ENCODE assay signal across 10 cellular contexts in genomic region chr17:42363767-42364585, GRCh38. TPM values are rescaled to one million over a fixed set of nuclear protein-coding genes. Genes with fewer than 3 reads are reported as not detected.
A peak's percentile ranks its signal among the peaks of the same experiment; 100 is the strongest.
DNase-seq lines count a peak whose midpoint lies in the region; ATAC-seq and TF ChIP-seq lines count a peak whose summit lies in the region.
"Had no signal": no experiment of that assay in that cellular context is flagged by ENCODE, and none has a peak within 500 bp of the region (broad histone marks: within the 10 kb centered on the region; RNA-seq: fewer than 3 reads in every experiment).

No MANE protein-coding gene starts in this region.

- no peak overlapping the region for H3K9ac ChIP-seq in skeletal muscle tissue (ENCODE audit: low read depth in 1 of 3, low read length in 3 of 3)

- peak overlapping the region; percentile 52 for H3K27ac ChIP-seq in skeletal muscle tissue (ENCODE audit: low read depth, low read length)

- CTCF ChIA-PET in activated CD8-positive, alpha-beta memory T cell treated with anti-CD3 and anti-CD28 coated beads, Interleukin-2, amount 10 ng/mL, durations not matched to agents 7 days and 5 days (lab: Charles Lee) = no interaction called here
- CTCF ChIA-PET in activated CD8-positive, alpha-beta T cell treated with anti-CD3 and anti-CD28 coated beads, Interleukin-2, amount 10 ng/mL, durations not matched to agents 7 days and 5 days (lab: Charles Lee) = interaction anchor here (2.1 kb wide), 1 partner anchor 42 kb away, joined by 8 read pairs; no protein-coding TSS in a partner anchor

- no peak overlapping the region for H3K4me3 Mint-ChIP-seq in activated CD8-positive, alpha-beta memory T cell treated with anti-CD3 and anti-CD28 coated beads, Interleukin-2, amount 10 ng/mL, durations not matched to agents 7 days and 5 days
- no peak overlapping the region for H3K4me3 Mint-ChIP-seq in activated CD8-positive, alpha-beta T cell treated with anti-CD3 and anti-CD28 coated beads, Interleukin-2, amount 10 ng/mL, durations not matched to agents 7 days and 5 days

- H3K4me3 ChIP-seq in fibroblast of mammary gland (ENCODE audit: control insufficient read depth, low read depth, low read length) (no peak overlapping the region), skeletal muscle tissue (ENCODE audit: low read length in 3 of 3) (no peak overlapping the region)

- H3K4me1 ChIP-seq in skeletal muscle tissue (ENCODE audit: control insufficient read depth in 3 of 3, insufficient read depth in 3 of 3, low read length in 3 of 3) = peaks cover 45 to 56% (median 47%) of the 10 kb centered on the region in 3 donors

- H3K27ac Mint-ChIP-seq in activated CD8-positive, alpha-beta memory T cell treated with anti-CD3 and anti-CD28 coated beads, Interleukin-2, amount 10 ng/mL, durations not matched to agents 7 days and 5 days = peak overlapping the region; percentile 39
- peak overlapping the region; percentile 31 for H3K27ac Mint-ChIP-seq in activated CD8-positive, alpha-beta T cell treated with anti-CD3 and anti-CD28 coated beads, Interleukin-2, amount 10 ng/mL, durations not matched to agents 7 days and 5 days

- ATAC-seq in activated CD8-positive, alpha-beta memory T cell treated with anti-CD3 and anti-CD28 coated beads, Interleukin-2, amount 10 ng/mL, durations not matched to agents 7 days and 5 days = peak; percentile 38
- ATAC-seq in activated CD8-positive, alpha-beta T cell treated with anti-CD3 and anti-CD28 coated beads, Interleukin-2, amount 10 ng/mL, durations not matched to agents 7 days and 5 days = no peak
- ATAC-seq in HG02642 (IDR thresholded peaks at IDR 0.05; ENCODE audit: poor library complexity, unreplicated experiment) = no peak

- H3K27me3 Mint-ChIP-seq in activated CD8-positive, alpha-beta memory T cell treated with anti-CD3 and anti-CD28 coated beads, Interleukin-2, amount 10 ng/mL, durations not matched to agents 7 days and 5 days = no peaks in the 10 kb centered on the region
- no peaks in the 10 kb centered on the region for H3K27me3 Mint-ChIP-seq in activated CD8-positive, alpha-beta T cell treated with anti-CD3 and anti-CD28 coated beads, Interleukin-2, amount 10 ng/mL, durations not matched to agents 7 days and 5 days (ENCODE audit: low read depth)

- no peak for TF ChIP-seq CTCF in fibroblast of mammary gland (conservative IDR thresholded peaks at IDR 0.05; ENCODE audit: control insufficient read depth, insufficient read depth, low read depth, low read length)

- H3K4me1 Mint-ChIP-seq in activated CD8-positive, alpha-beta memory T cell treated with anti-CD3 and anti-CD28 coated beads, Interleukin-2, amount 10 ng/mL, durations not matched to agents 7 days and 5 days = peaks cover 75% of the 10 kb centered on the region
- peaks cover 71% of the 10 kb centered on the region for H3K4me1 Mint-ChIP-seq in activated CD8-positive, alpha-beta T cell treated with anti-CD3 and anti-CD28 coated beads, Interleukin-2, amount 10 ng/mL, durations not matched to agents 7 days and 5 days (ENCODE audit: low read depth)

- H3K36me3 Mint-ChIP-seq in activated CD8-positive, alpha-beta memory T cell treated with anti-CD3 and anti-CD28 coated beads, Interleukin-2, amount 10 ng/mL, durations not matched to agents 7 days and 5 days = peaks cover 30% of the 10 kb centered on the region
- peaks cover 32% of the 10 kb centered on the region for H3K36me3 Mint-ChIP-seq in activated CD8-positive, alpha-beta T cell treated with anti-CD3 and anti-CD28 coated beads, Interleukin-2, amount 10 ng/mL, durations not matched to agents 7 days and 5 days (ENCODE audit: low read depth)

- H3K9me3 ChIP-seq in skeletal muscle tissue (ENCODE audit: control insufficient read depth in 3 of 3, low read length in 3 of 3) = no peaks in the 10 kb centered on the region

- DNase-seq in activated CD8-positive, alpha-beta memory T cell treated with anti-CD3 and anti-CD28 coated beads, Interleukin-2, amount 10 ng/mL, durations not matched to agents 7 days and 5 days = no peak
- DNase-seq in activated CD8-positive, alpha-beta memory T cell treated with anti-CD3 and anti-CD28 coated beads for 24 hours = no peak
- DNase-seq in activated CD8-positive, alpha-beta T cell treated with anti-CD3 and anti-CD28 coated beads, Interleukin-2, amount 10 ng/mL, durations not matched to agents 7 days and 5 days = no peak
- DNase-seq in fibroblast of mammary gland (ENCODE audit: low read depth) (peak; percentile 57), NCI-H146 (lab: John Stamatoyannopoulos, UW) (no peak), activated gamma-delta T cell treated with Interleukin-2 at 50 U/mL for 16 hours (no peak)
- DNase-seq: foreskin melanocyte, NCI-H2171 had no signal

- H3K27me3 ChIP-seq in skeletal muscle tissue (ENCODE audit: control insufficient read depth in 3 of 3, insufficient read depth in 3 of 3, low read length in 3 of 3) = no peaks in the 10 kb centered on the region

- H3K9me3 Mint-ChIP-seq in activated CD8-positive, alpha-beta memory T cell treated with anti-CD3 and anti-CD28 coated beads, Interleukin-2, amount 10 ng/mL, durations not matched to agents 7 days and 5 days (ENCODE audit: low read depth) = no peaks in the 10 kb centered on the region
- H3K9me3 Mint-ChIP-seq in activated CD8-positive, alpha-beta T cell treated with anti-CD3 and anti-CD28 coated beads, Interleukin-2, amount 10 ng/mL, durations not matched to agents 7 days and 5 days (ENCODE audit: insufficient read depth) = no peaks in the 10 kb centered on the region

- H3K36me3 ChIP-seq in skeletal muscle tissue (ENCODE audit: control insufficient read depth in 3 of 3, insufficient read depth in 3 of 3, low read length in 3 of 3) = peaks cover 0 to 2% (median 0%) of the 10 kb centered on the region in 3 donors

- POLR2A ChIA-PET in activated CD8-positive, alpha-beta T cell treated with anti-CD3 and anti-CD28 coated beads, Interleukin-2, amount 10 ng/mL, durations not matched to agents 7 days and 5 days (lab: Charles Lee) = no interaction called here

RNA-seq across cellular contexts. Expression of gene STAT3, which starts 24.3 kb away (rescaled TPM):
- 10 to 100 TPM; 90.5 to 97.6 TPM for total RNA-seq in activated CD8-positive, alpha-beta memory T cell treated with anti-CD3 and anti-CD28 coated beads, Interleukin-2, amount 10 ng/mL, durations not matched to agents 7 days and 5 days
- 100 to 1,000 TPM in 1 of 2 experiments, 10 to 100 TPM in 1; 94.7 to 101 TPM for total RNA-seq in activated CD8-positive, alpha-beta T cell treated with anti-CD3 and anti-CD28 coated beads, Interleukin-2, amount 10 ng/mL, durations not matched to agents 7 days and 5 days
- 44.9 TPM for total RNA-seq in skeletal muscle tissue

RNA-seq across cellular contexts. Expression of gene CAVIN1, which starts 59.1 kb away (rescaled TPM):
- total RNA-seq in activated CD8-positive, alpha-beta memory T cell treated with anti-CD3 and anti-CD28 coated beads, Interleukin-2, amount 10 ng/mL, durations not matched to agents 7 days and 5 days = 1 to 10 TPM in 1 of 2 experiments, under 1 TPM in 1; 0.66 to 1.3 TPM
- 1 to 10 TPM; 1.7 to 2.0 TPM for total RNA-seq in activated CD8-positive, alpha-beta T cell treated with anti-CD3 and anti-CD28 coated beads, Interleukin-2, amount 10 ng/mL, durations not matched to agents 7 days and 5 days
- 238 TPM for total RNA-seq in skeletal muscle tissue

Comparison
In these comparisons a context has a peak if more than half of its experiments do, and no peak if none do; other contexts are left out.
1. RNA of gene CAVIN1, which starts 59.1 kb away (total RNA-seq): 238 TPM in skeletal muscle tissue (single experiment); 1.7 to 2.0 TPM in activated CD8-positive, alpha-beta T cell treated with anti-CD3 and anti-CD28 coated beads, Interleukin-2, amount 10 ng/mL, durations not matched to agents 7 days and 5 days and 0.66 to 1.3 TPM in activated CD8-positive, alpha-beta memory T cell treated with anti-CD3 and anti-CD28 coated beads, Interleukin-2, amount 10 ng/mL, durations not matched to agents 7 days and 5 days; every median in the first group is over 10 times any median in the second.